ENCODE assay signal across 21 cellular contexts in genomic region chr5:96148376-96148775, GRCh38.
"Had no signal": no experiment of that assay in that cellular context is flagged by ENCODE, and none has a peak within 500 bp of the region (broad histone marks: within the 10 kb centered on the region; RNA-seq: fewer than 3 reads in every experiment).

No MANE protein-coding gene starts in this region.

- FAIRE-seq: endothelial cell of umbilical vein had no signal

- H3K4me3 Mint-ChIP-seq: endodermal cell; naive thymus-derived CD4-positive, alpha-beta T cell; nephron progenitor cell; stimulated activated naive B cell treated with anti-CD40 and anti-IgM and Interleukin-4, amounts not matched to agents 10 μg/mL and 1 μg/mL and 100 μg/mL, for 72 hours; stimulated activated naive CD8-positive, alpha-beta T cell treated with anti-CD3 and anti-CD28 coated beads, Interleukin-15, amount 100 ng/mL, for 72 hours had no signal

- H3K36me3 ChIP-seq: esophagus muscularis mucosa, heart left ventricle, right lobe of liver, tibial nerve, upper lobe of right lung had no signal

- H3K36me3 Mint-ChIP-seq: naive thymus-derived CD4-positive, alpha-beta T cell; stimulated activated naive B cell treated with anti-CD40 and anti-IgM and Interleukin-4, amounts not matched to agents 10 μg/mL and 1 μg/mL and 100 μg/mL, for 72 hours had no signal

- H3K4me1 Mint-ChIP-seq: stimulated activated naive CD8-positive, alpha-beta T cell treated with anti-CD3 and anti-CD28 coated beads, Interleukin-15, amount 100 ng/mL, for 72 hours had no signal

- H3K27ac ChIP-seq: coronary artery, esophagus muscularis mucosa, psoas muscle, right lobe of liver, testis, tibial nerve, upper lobe of right lung had no signal

- ATAC-seq: heart left ventricle; naive thymus-derived CD4-positive, alpha-beta T cell; psoas muscle; right lobe of liver; stimulated activated naive B cell treated with anti-CD40 and anti-IgM and Interleukin-4, amounts not matched to agents 10 μg/mL and 1 μg/mL and 100 μg/mL, for 72 hours; stimulated activated naive CD8-positive, alpha-beta T cell treated with anti-CD3 and anti-CD28 coated beads, Interleukin-15, amount 100 ng/mL, for 72 hours; upper lobe of right lung had no signal

- H3K27me3 ChIP-seq: esophagus muscularis mucosa, heart left ventricle, right lobe of liver, testis, tibial nerve, upper lobe of right lung had no signal

- H3K4me1 ChIP-seq: psoas muscle, right lobe of liver, testis, tibial nerve, upper lobe of right lung had no signal

- H3K4me3 ChIP-seq: coronary artery, esophagus muscularis mucosa, heart left ventricle, psoas muscle, right lobe of liver, testis, tibial nerve, upper lobe of right lung had no signal

- H3K27ac Mint-ChIP-seq: endodermal cell; naive thymus-derived CD4-positive, alpha-beta T cell; stimulated activated naive B cell treated with anti-CD40 and anti-IgM and Interleukin-4, amounts not matched to agents 10 μg/mL and 1 μg/mL and 100 μg/mL, for 72 hours; stimulated activated naive CD8-positive, alpha-beta T cell treated with anti-CD3 and anti-CD28 coated beads, Interleukin-15, amount 100 ng/mL, for 72 hours had no signal

- H3K9me3 Mint-ChIP-seq: endodermal cell; naive thymus-derived CD4-positive, alpha-beta T cell; nephron progenitor cell; stimulated activated naive B cell treated with anti-CD40 and anti-IgM and Interleukin-4, amounts not matched to agents 10 μg/mL and 1 μg/mL and 100 μg/mL, for 72 hours; stimulated activated naive CD8-positive, alpha-beta T cell treated with anti-CD3 and anti-CD28 coated beads, Interleukin-15, amount 100 ng/mL, for 72 hours had no signal

- DNase-seq: effector CD4-positive, alpha-beta T cell; endodermal cell; foreskin melanocyte; heart left ventricle; hippocampal formation; kidney glomerular epithelial cell; naive thymus-derived CD4-positive, alpha-beta T cell; nephron progenitor cell; psoas muscle; retina; right lobe of liver; stimulated activated CD4-positive, alpha-beta T cell treated with anti-CD3 and anti-CD28 coated beads, Interleukin-2, amount 100 ng/mL, for 24 hours; stimulated activated CD4-positive, alpha-beta T cell treated with anti-CD3 and anti-CD28 coated beads, Interleukin-4, amount 100 ng/mL, for 4 hours; stimulated activated naive B cell treated with anti-CD40 and anti-IgM and Interleukin-4, amounts not matched to agents 10 μg/mL and 1 μg/mL and 100 μg/mL, for 72 hours; stimulated activated naive CD8-positive, alpha-beta T cell treated with anti-CD3 and anti-CD28 coated beads, Interleukin-15, amount 100 ng/mL, for 72 hours; testis; upper lobe of right lung had no signal

- H3K9me3 ChIP-seq: esophagus muscularis mucosa, heart left ventricle, psoas muscle, right lobe of liver, testis, tibial nerve, upper lobe of right lung had no signal
